Comparison of ENCODE assay signal across 1 cellular context in genomic region chr2:144510206-144510991, GRCh38.
TF ChIP-seq lines count a peak whose summit lies in the region.

No MANE protein-coding gene starts in this region.

TF ChIP-seq in H1, 55 proteins besides CTCF, POLR2A, EP300 and RAD21 (continued from another document):
- no peak for TF ChIP-seq SP4 (IDR thresholded peaks at IDR 0.05; ENCODE audit: low read length)
- TF ChIP-seq RXRA (IDR thresholded peaks at IDR 0.05; ENCODE audit: insufficient read depth, low read depth, low read length): no peak
- TF ChIP-seq KDM1A (IDR thresholded peaks at IDR 0.05; ENCODE audit: borderline replicate concordance, low read length): no peak; the same call in 1 of the 2 replicates
- TF ChIP-seq KDM4A (IDR thresholded peaks at IDR 0.05; ENCODE audit: low read depth, low read length, severe bottlenecking): no peak
- TF ChIP-seq ATF2 (IDR thresholded peaks at IDR 0.05; ENCODE audit: low read length): peak; percentile 74
- TF ChIP-seq MAX (IDR thresholded peaks at IDR 0.05): no peak; the same call in 1 of the 2 replicates
- peak; percentile 97 for TF ChIP-seq JUND (IDR thresholded peaks at IDR 0.05; ENCODE audit: low read length)
- TF ChIP-seq SIX5 (IDR thresholded peaks at IDR 0.05; ENCODE audit: low read depth, low read length): no peak
- no peak; a peak in 1 of 4 replicates for TF ChIP-seq SIN3A (conservative IDR thresholded peaks at IDR 0.05 in 1 of 2, IDR thresholded peaks at IDR 0.05 in 1 of 2; ENCODE audit: low read depth in 1 of 2, low read length in 2 of 2)
- TF ChIP-seq USF2 (IDR thresholded peaks at IDR 0.05; ENCODE audit: low read length): no peak
- TF ChIP-seq FOSL1 (IDR thresholded peaks at IDR 0.05; ENCODE audit: insufficient read depth, low read depth, low read length): no peak
- no peak for TF ChIP-seq TAF1 (IDR thresholded peaks at IDR 0.05; ENCODE audit: low read depth, low read length)
- no peak for TF ChIP-seq POLR2AphosphoS5 (IDR thresholded peaks at IDR 0.05; ENCODE audit: low read depth, low read length)
- TF ChIP-seq CREB1 (IDR thresholded peaks at IDR 0.05): 0 out of 2 replicates have a peak, but pooled peaks have one; percentile 10
- peak; percentile 78 for TF ChIP-seq YY1 (IDR thresholded peaks at IDR 0.05; ENCODE audit: low read depth, low read length)
- TF ChIP-seq SRF (IDR thresholded peaks at IDR 0.05; ENCODE audit: low read depth, low read length): no peak
- no peak for TF ChIP-seq KDM5A (IDR thresholded peaks at IDR 0.05; ENCODE audit: low read length)
- no peak for TF ChIP-seq ZNF274 (IDR thresholded peaks at IDR 0.05; ENCODE audit: borderline replicate concordance, extremely low read depth, low read length)
- no peak for TF ChIP-seq CHD1 (IDR thresholded peaks at IDR 0.05; ENCODE audit: low read depth, low read length)
- TF ChIP-seq ASH2L (IDR thresholded peaks at IDR 0.05; ENCODE audit: low read length): peak; percentile 91
- no peak for TF ChIP-seq GTF2F1 (IDR thresholded peaks at IDR 0.05; ENCODE audit: borderline replicate concordance, low read depth, low read length)
- TF ChIP-seq TBP (IDR thresholded peaks at IDR 0.05; ENCODE audit: low read depth, low read length): no peak
- peak; percentile 73; the same call in 1 of the 2 replicates for TF ChIP-seq RBBP5 (IDR thresholded peaks at IDR 0.05; ENCODE audit: borderline replicate concordance, low read depth, low read length)
- no peak for TF ChIP-seq BCL11A (IDR thresholded peaks at IDR 0.05; ENCODE audit: low read depth in 2 of 2, low read length in 2 of 2)
- 0 out of 2 replicates have a peak, but pooled peaks have one; percentile 44 for TF ChIP-seq TEAD4 (IDR thresholded peaks at IDR 0.05; ENCODE audit: low read depth, low read length)
- TF ChIP-seq CHD7 (IDR thresholded peaks at IDR 0.05; ENCODE audit: insufficient replicate concordance, low read length): peak; percentile 90
- no peak for TF ChIP-seq CTBP2 (IDR thresholded peaks at IDR 0.05; ENCODE audit: borderline replicate concordance, insufficient read depth, insufficient read length, low read length)
- no peak for TF ChIP-seq HDAC6 (IDR thresholded peaks at IDR 0.05; ENCODE audit: low read depth, low read length)
- TF ChIP-seq SP1 (IDR thresholded peaks at IDR 0.05; ENCODE audit: low read depth, low read length): peak; percentile 87
- TF ChIP-seq SP2 (IDR thresholded peaks at IDR 0.05; ENCODE audit: low read length): no peak
- no peak for TF ChIP-seq BRCA1 (IDR thresholded peaks at IDR 0.05; ENCODE audit: low read depth, low read length)
- TF ChIP-seq CEBPB (IDR thresholded peaks at IDR 0.05; ENCODE audit: low read depth, low read length): no peak
- TF ChIP-seq CBX8 (IDR thresholded peaks at IDR 0.05; ENCODE audit: borderline replicate concordance, low read depth, low read length): no peak
- no peak for TF ChIP-seq SUZ12 (IDR thresholded peaks at IDR 0.05; ENCODE audit: low read length)
- TF ChIP-seq TCF12 (IDR thresholded peaks at IDR 0.05; ENCODE audit: low read depth, low read length): 0 out of 2 replicates have a peak, but pooled peaks have one; percentile 10
- TF ChIP-seq SIRT6 (IDR thresholded peaks at IDR 0.05; ENCODE audit: low read length): no peak
- TF ChIP-seq RFX5 (IDR thresholded peaks at IDR 0.05; ENCODE audit: borderline replicate concordance, low read depth, low read length): no peak
- TF ChIP-seq MAFK (IDR thresholded peaks at IDR 0.05; ENCODE audit: low read depth, low read length): no peak
- TF ChIP-seq E2F6 (IDR thresholded peaks at IDR 0.05): no peak
- TF ChIP-seq CHD2 (IDR thresholded peaks at IDR 0.05; ENCODE audit: low read length): no peak
- TF ChIP-seq HDAC2 (IDR thresholded peaks at IDR 0.05; ENCODE audit: borderline replicate concordance in 1 of 2, low read depth in 2 of 2, low read length in 2 of 2): peak; percentile 95 to 96; a peak in 3 of 4 replicates
- no peak for TF ChIP-seq NRF1 (IDR thresholded peaks at IDR 0.05; ENCODE audit: low read depth, low read length)
- peak; percentile 67 for TF ChIP-seq NANOG (IDR thresholded peaks at IDR 0.05; ENCODE audit: insufficient read depth, low read depth, low read length, poor library complexity, severe bottlenecking)
- no peak for TF ChIP-seq PHF8 (conservative IDR thresholded peaks at IDR 0.05; ENCODE audit: low read depth, low read length)
- no peak for TF ChIP-seq ATF3 (IDR thresholded peaks at IDR 0.05; ENCODE audit: insufficient read depth, low read depth, low read length)
- no peak for TF ChIP-seq JUN (IDR thresholded peaks at IDR 0.05; ENCODE audit: low read depth, low read length)
TF ChIP-seq in H1: peak in this region for 13.
